Comparison of ENCODE assay signal across 21 cellular contexts in genomic region chr16:14172200-14172805, GRCh38.
A peak's percentile ranks its signal among the peaks of the same experiment; 100 is the strongest.
DNase-seq lines count a peak whose midpoint lies in the region; ATAC-seq, FAIRE-seq and TF ChIP-seq lines count a peak whose summit lies in the region.
"Had no signal": no experiment of that assay in that cellular context is flagged by ENCODE, and none has a peak within 500 bp of the region (broad histone marks: within the 10 kb centered on the region; RNA-seq: fewer than 3 reads in every experiment).

No MANE protein-coding gene starts in this region.

- no peaks in the 10 kb centered on the region for H3K9me3 ChIP-seq in lower lobe of right lung
- no peaks in the 10 kb centered on the region for H3K9me3 ChIP-seq in left lung
- H3K9me3 ChIP-seq: right lobe of liver had no signal

- H3K4me1 ChIP-seq in lower lobe of right lung = no peaks in the 10 kb centered on the region
- no peaks in the 10 kb centered on the region for H3K4me1 ChIP-seq in left lung
- H3K4me1 ChIP-seq: BLaER1, esophagus squamous epithelium, right lobe of liver had no signal

- H3K27ac ChIP-seq in lower lobe of right lung = no peak overlapping the region
- no peak overlapping the region for H3K27ac ChIP-seq in left lung
- H3K27ac ChIP-seq: BLaER1, brain microvascular endothelial cell, esophagus squamous epithelium, right lobe of liver had no signal

- H3K4me3 ChIP-seq in AG09309 (ENCODE audit: control insufficient read depth, low read depth, low read length) = no peak overlapping the region
- no peak overlapping the region for H3K4me3 ChIP-seq in HFF-Myc (replicated peaks; ENCODE audit: low read depth, low read length)
- no peak overlapping the region for H3K4me3 ChIP-seq in bronchial epithelial cell (ENCODE audit: low read depth, low read length)
- no peak overlapping the region for H3K4me3 ChIP-seq in lower lobe of right lung
- no peak overlapping the region for H3K4me3 ChIP-seq in left lung
- H3K4me3 ChIP-seq: BLaER1, esophagus squamous epithelium, right lobe of liver had no signal

- H3K27me3 ChIP-seq in bronchial epithelial cell (ENCODE audit: control insufficient read depth, insufficient read depth, low read length) = no peaks in the 10 kb centered on the region
- no peaks in the 10 kb centered on the region for H3K27me3 ChIP-seq in lower lobe of right lung (ENCODE audit: low read depth)
- no peaks in the 10 kb centered on the region for H3K27me3 ChIP-seq in left lung
- H3K27me3 ChIP-seq: BLaER1, brain microvascular endothelial cell, esophagus squamous epithelium, right lobe of liver had no signal

- DNase-seq in AG09309 (ENCODE audit: low read depth) (peak; percentile 47), HFF-Myc (ENCODE audit: extremely low read depth, low read depth) (peak; percentile 25), bronchial epithelial cell (ENCODE audit: low read depth) (peak; percentile 72), kidney tubule cell (ENCODE audit: low spot score) (peak; percentile 8), lower lobe of right lung (no peak), left lung (no peak), activated gamma-delta T cell treated with Interleukin-2 at 50 U/mL for 16 hours (no peak), NCI-H128 (lab: John Stamatoyannopoulos, UW; ENCODE audit: unreplicated experiment) (no peak)
- DNase-seq: activated CD4-positive, alpha-beta memory T cell treated with anti-CD3 and anti-CD28 coated beads for 36 hours; activated naive CD4-positive, alpha-beta T cell treated with anti-CD3 and anti-CD28 coated beads, Interleukin-2, amount 10 ng/mL, durations not matched to agents 7 days and 5 days; activated T-cell treated with anti-CD3 and anti-CD28 coated beads, Interleukin-2, amount 50 U/mL, for 1 hour; brain microvascular endothelial cell; esophagus squamous epithelium; KG1; NCI-H1417; NCI-H2171 treated with DMSO at 0.1 percent for 48 hours; occipital lobe; right lobe of liver; SW 1271 had no signal

- no peak for TF ChIP-seq CTCF in AG09309 (IDR thresholded peaks at IDR 0.05; ENCODE audit: control insufficient read depth, insufficient read depth, low read depth, low read length, missing control alignments)
- TF ChIP-seq CTCF in HFF-Myc (IDR thresholded peaks at IDR 0.05; ENCODE audit: low read depth, low read length, missing control alignments) = no peak
- no peak for TF ChIP-seq CTCF in bronchial epithelial cell (IDR thresholded peaks at IDR 0.05; ENCODE audit: insufficient read depth, low read length, severe bottlenecking)
- no peak for TF ChIP-seq CTCF in lower lobe of right lung (IDR thresholded peaks at IDR 0.05)
- no peak for TF ChIP-seq CTCF in left lung (IDR thresholded peaks at IDR 0.05)

- ATAC-seq in lower lobe of right lung (no peak), left lung (no peak)

- FAIRE-seq in bronchial epithelial cell (lab: Jason Lieb, UNC) = no peak
- FAIRE-seq: RCC 7860 had no signal

- intact Hi-C loops in lower lobe of right lung (cut with DNase I) (no loop called here), left lung (cut with DNase I) (no loop called here)

- H3K36me3 ChIP-seq in bronchial epithelial cell (ENCODE audit: control insufficient read depth, insufficient read depth, low read length) = peaks cover 1% of the 10 kb centered on the region
- H3K36me3 ChIP-seq in lower lobe of right lung = no peaks in the 10 kb centered on the region
- no peaks in the 10 kb centered on the region for H3K36me3 ChIP-seq in left lung
- H3K36me3 ChIP-seq: brain microvascular endothelial cell, esophagus squamous epithelium, right lobe of liver had no signal

Comparison
In these comparisons a context has a peak if more than half of its experiments do, and no peak if none do; other contexts are left out.
1. DNase-seq: peak in AG09309 (single experiment), HFF-Myc (single experiment), bronchial epithelial cell (single experiment) and kidney tubule cell (single experiment); none in lower lobe of right lung (single experiment), left lung (0 of 2), activated gamma-delta T cell treated with Interleukin-2 at 50 U/mL for 16 hours (single experiment) and NCI-H128 (single experiment).